In genomic region chr7:128938524-128939074, GRCh38 we compare ENCODE assay signal across 7 cellular contexts. TPM values are rescaled to one million over a fixed set of nuclear protein-coding genes. Genes with fewer than 3 reads are reported as not detected.
DNase-seq lines count a peak whose midpoint lies in the region; ATAC-seq and TF ChIP-seq lines count a peak whose summit lies in the region.

No MANE protein-coding gene starts in this region.

- DNase-seq in NCI-H1105 (lab: John Stamatoyannopoulos, UW), result peak; percentile 7
- peak; percentile 30 for DNase-seq in mammary epithelial cell
- peak in 2 of 3 donors; percentile 53 to 67 for DNase-seq in right lobe of liver
- peak; percentile 55 for DNase-seq in transverse colon
- DNase-seq in NCI-H2107 (lab: John Stamatoyannopoulos, UW), result no peak
- no peak for DNase-seq in NCI-H446 (lab: John Stamatoyannopoulos, UW)

- TF ChIP-seq CTCF in mammary epithelial cell (conservative IDR thresholded peaks at IDR 0.05 in 1 of 2, IDR thresholded peaks at IDR 0.05 in 1 of 2; ENCODE audit: extremely low read depth in 1 of 2, insufficient read depth in 1 of 2, low read depth in 1 of 2, low read length in 2 of 2) (no peak), right lobe of liver (IDR thresholded peaks at IDR 0.05) (no peak), transverse colon (IDR thresholded peaks at IDR 0.05) (no peak)

- 2% methylated on average over 9 of the region's 31 CpGs for WGBS in mammary epithelial cell (ENCODE audit: low coverage, missing lambda C conversion rate)
- WGBS in right lobe of liver (ENCODE audit: insufficient coverage, low coverage, low lambda C conversion rate, missing lambda C conversion rate), result 6% methylated on average over 11 of the region's 31 CpGs
- WGBS in transverse colon (ENCODE audit: low coverage in 1 of 2), 2 donors, result 0 to 3% methylated on average over 1 to 23 of the region's 31 CpGs

- H3K79me2 ChIP-seq in mammary epithelial cell (ENCODE audit: insufficient read depth, low read length), result no peaks in the 10 kb centered on the region

- TF ChIP-seq POLR2A in right lobe of liver (IDR thresholded peaks at IDR 0.05) (no peak), transverse colon (IDR thresholded peaks at IDR 0.05) (no peak)

- no peak overlapping the region for H3K9ac ChIP-seq in mammary epithelial cell (ENCODE audit: insufficient read depth, low read length)

- H3K4me3 ChIP-seq in mammary epithelial cell (replicated peaks in 1 of 3; ENCODE audit: insufficient read depth in 1 of 3, low read depth in 2 of 3, low read length in 3 of 3), result peak overlapping the region; percentile 60 to 75 (median 68)
- H3K4me3 ChIP-seq in right lobe of liver, result peak overlapping the region; percentile 62 to 83 (median 69)
- H3K4me3 ChIP-seq in transverse colon, result peak overlapping the region; percentile 40 to 72 (median 61)

- H3K27me3 ChIP-seq in mammary epithelial cell (ENCODE audit: insufficient read depth, low read length) (no peaks in the 10 kb centered on the region), right lobe of liver (no peaks in the 10 kb centered on the region), transverse colon (peaks cover 22% of the 10 kb centered on the region)

- H3K36me3 ChIP-seq in mammary epithelial cell (ENCODE audit: insufficient read depth, low read length) (no peaks in the 10 kb centered on the region), right lobe of liver (no peaks in the 10 kb centered on the region), transverse colon (no peaks in the 10 kb centered on the region)

- no peaks in the 10 kb centered on the region for H4K20me1 ChIP-seq in mammary epithelial cell (ENCODE audit: insufficient read depth, low read length)

- TF ChIP-seq EP300 in transverse colon (IDR thresholded peaks at IDR 0.05; ENCODE audit: low read depth), result no peak

- CTCF ChIA-PET in mammary epithelial cell (lab: Charles Lee; ENCODE audit: low non-redundant PET), result no interaction called here

- dilution Hi-C loops in mammary epithelial cell (cut with HindIII; ENCODE audit: low sequenced_read_pairs), result loop anchor here (10.0 kb wide), 1 partner anchor 146 kb away; no protein-coding TSS in a partner anchor

- H3K9me3 ChIP-seq in mammary epithelial cell (replicated peaks; ENCODE audit: insufficient read depth, low read length), result no peaks in the 10 kb centered on the region
- H3K9me3 ChIP-seq in right lobe of liver, result no peaks in the 10 kb centered on the region
- H3K9me3 ChIP-seq in transverse colon, result no peaks in the 10 kb centered on the region

- peak; percentile 7 for ATAC-seq in GM19023 (IDR thresholded peaks at IDR 0.05; ENCODE audit: unreplicated experiment)
- ATAC-seq in right lobe of liver, result peak in 3 of 4 donors; percentile 5 to 22 (median 22)

- in situ Hi-C loops in mammary epithelial cell (cut with MboI; ENCODE audit: low sequenced_read_pairs in 2 of 2), result no loop called here
- in situ Hi-C loops in transverse colon (cut with MboI; ENCODE audit: low pct_ligation_motif_present in 1 of 4, low pct_unique_long_range_greater_than_20kb in 1 of 4, low sequenced_read_pairs in 3 of 4), result no loop called here

- H3K27ac ChIP-seq in mammary epithelial cell (ENCODE audit: insufficient read depth, low read depth, low read length) (no peak overlapping the region), right lobe of liver (peak overlapping the region in 2 of 3 donors; percentile 51 to 63), transverse colon (peak overlapping the region; percentile 54 to 85 (median 71))

- H2AFZ ChIP-seq in mammary epithelial cell (ENCODE audit: low read depth, low read length), result peak overlapping the region; percentile 90

- BruUV-seq in mammary epithelial cell (replicated peaks; lab: Mats Ljungman, UMichigan), result no TSS peak

- peak overlapping the region; percentile 99 for H3K4me2 ChIP-seq in mammary epithelial cell (ENCODE audit: insufficient read depth, low read depth, low read length)

- peaks cover 12% of the 10 kb centered on the region for H3K4me1 ChIP-seq in mammary epithelial cell (ENCODE audit: insufficient read depth, low read length)
- H3K4me1 ChIP-seq in right lobe of liver, result peaks cover 0 to 38% (median 5%) of the 10 kb centered on the region in 4 donors
- H3K4me1 ChIP-seq in transverse colon, result peaks cover 4 to 39% (median 20%) of the 10 kb centered on the region in 4 donors

- intact Hi-C loops in mammary epithelial cell (cut with micrococcal nuclease), result no loop called here
- intact Hi-C loops in right lobe of liver (cut with DNase I), result no loop called here
- intact Hi-C loops in transverse colon (cut with DNase I; ENCODE audit: low total_unique reads), result no loop called here

RNA-seq across cellular contexts. Expression of gene IRF5, which starts 0.9 kb away (rescaled TPM):
- total RNA-seq in mammary epithelial cell, result 10 to 100 TPM; 10.9 to 12.7 TPM
- polyA plus RNA-seq in mammary epithelial cell, result 2.8 TPM
- 4.5 TPM for polyA minus RNA-seq in mammary epithelial cell
- 1 to 10 TPM; 4.6 to 8.9 (median 6.4) TPM for total RNA-seq in right lobe of liver
- 1 to 10 TPM; 2.2 to 10.0 (median 6.2) TPM for total RNA-seq in transverse colon

RNA-seq across cellular contexts. Expression of gene KCP, which starts 28.1 kb away (rescaled TPM):
- total RNA-seq in mammary epithelial cell, result under 1 TPM in 1 of 2 donors, not detected in 1; 0.50 TPM
- 0.20 TPM for polyA plus RNA-seq in mammary epithelial cell
- polyA minus RNA-seq in mammary epithelial cell, result not detected
- under 1 TPM in 4 of 6 experiments, not detected in 2; 0.10 to 0.22 (median 0.12) TPM for total RNA-seq in right lobe of liver
- total RNA-seq in transverse colon, result under 1 TPM in 3 of 4 donors, not detected in 1; 0.32 to 0.75 (median 0.68) TPM

Comparison
In these comparisons a context has a peak if more than half of its experiments do, and no peak if none do; other contexts are left out.
1. DNase-seq: peak in NCI-H1105 (single experiment), mammary epithelial cell (single experiment), right lobe of liver (2 of 3) and transverse colon (single experiment); none in NCI-H2107 (single experiment) and NCI-H446 (0 of 2).
2. Peak in every context shown above with its lines, with median percentiles within 50 percentile points of each other: H3K4me3 ChIP-seq.